22 cellular contexts compared by ENCODE assay signal in the genomic region with DNA sequence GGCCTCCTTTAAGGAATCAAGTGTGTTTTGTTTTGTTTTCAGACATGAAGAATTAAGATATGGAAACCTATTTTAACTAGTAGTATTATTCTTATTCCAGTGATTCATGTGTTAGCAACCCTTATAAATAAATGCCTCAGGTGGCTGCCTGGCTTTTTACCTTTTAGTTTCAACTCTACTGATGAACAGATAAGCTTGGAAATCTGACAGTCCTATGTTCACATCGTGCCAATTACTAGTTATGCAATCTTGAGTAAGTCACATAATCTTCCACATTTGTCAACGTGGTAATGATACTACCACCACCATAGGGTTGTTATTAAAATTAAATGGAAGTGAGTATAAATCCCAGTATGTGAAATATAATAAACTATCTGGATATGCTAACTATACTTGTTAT.
DNase-seq lines count a peak whose midpoint lies in the region; ATAC-seq and TF ChIP-seq lines count a peak whose summit lies in the region.
"Had no signal": no experiment of that assay in that cellular context is flagged by ENCODE, and none has a peak within 500 bp of the region (broad histone marks: within the 10 kb centered on the region; RNA-seq: fewer than 3 reads in every experiment).

No MANE protein-coding gene starts in this region.

- H3K36me3 ChIP-seq in left ventricle myocardium inferior = no peaks in the 10 kb centered on the region
- no peaks in the 10 kb centered on the region for H3K36me3 ChIP-seq in RWPE2 (ENCODE audit: low read depth)
- H3K36me3 ChIP-seq in suprapubic skin = no peaks in the 10 kb centered on the region
- H3K36me3 ChIP-seq: ascending aorta, colonic mucosa, uterus had no signal

- no peaks in the 10 kb centered on the region for H3K27me3 ChIP-seq in left ventricle myocardium inferior (ENCODE audit: low read depth)
- no peaks in the 10 kb centered on the region for H3K27me3 ChIP-seq in RWPE2 (ENCODE audit: insufficient read depth, poor library complexity, severe bottlenecking)
- no peaks in the 10 kb centered on the region for H3K27me3 ChIP-seq in suprapubic skin
- H3K27me3 ChIP-seq: ascending aorta, colonic mucosa, uterus had no signal

- TF ChIP-seq POLR2A in suprapubic skin (IDR thresholded peaks at IDR 0.05) = no peak

- peak overlapping the region; percentile 77 for H3K27ac ChIP-seq in left ventricle myocardium inferior (replicated peaks)
- H3K27ac ChIP-seq in RWPE2 (ENCODE audit: poor library complexity, severe bottlenecking) = no peak overlapping the region
- H3K27ac ChIP-seq in suprapubic skin = peak overlapping the region; percentile 49
- H3K27ac ChIP-seq: ascending aorta, colonic mucosa had no signal

- 27% methylated on average over 2 of the region's 2 CpGs for WGBS in suprapubic skin

- H3K4me3 ChIP-seq in left ventricle myocardium inferior (no peak overlapping the region), RWPE2 (ENCODE audit: severe bottlenecking) (no peak overlapping the region), suprapubic skin (no peak overlapping the region)
- H3K4me3 ChIP-seq: ascending aorta, colonic mucosa, uterus had no signal

- H3K4me1 ChIP-seq in left ventricle myocardium inferior = peaks cover 85% of the 10 kb centered on the region
- H3K4me1 ChIP-seq in RWPE2 (ENCODE audit: insufficient read depth, poor library complexity, severe bottlenecking) = peaks cover 27% of the 10 kb centered on the region
- H3K4me1 ChIP-seq in suprapubic skin = peaks cover 51% of the 10 kb centered on the region
- H3K4me1 ChIP-seq: colonic mucosa had no signal

- DNase-seq in left ventricle myocardium inferior (no peak), Right ventricle myocardium superior (no peak), RWPE2 (ENCODE audit: low spot score) (no peak), left lobe of liver (ENCODE audit: low spot score) (no peak), suprapubic skin (ENCODE audit: low spot score in 2 of 2) (no peak), NCI-H1694 (lab: John Stamatoyannopoulos, UW) (no peak)
- DNase-seq: ACHN; activated CD4-positive, alpha-beta T cell treated with anti-CD3 and anti-CD28 coated beads for 4 hours; activated naive CD4-positive, alpha-beta T cell; CD4-positive, alpha-beta T cell; colonic mucosa; DMS79; H7; Kasumi-1; NCI-H187 treated with DMSO at 0.1 percent for 48 hours; NCI-H446 treated with DMSO at 0.1 percent for 48 hours; SK-N-SH; T1000; uterus had no signal

- TF ChIP-seq CTCF in left ventricle myocardium inferior (IDR thresholded peaks at IDR 0.05; ENCODE audit: borderline replicate concordance) (no peak), RWPE2 (IDR thresholded peaks at IDR 0.05; ENCODE audit: poor library complexity, severe bottlenecking) (no peak), suprapubic skin (IDR thresholded peaks at IDR 0.05) (no peak)

- H3K9me3 ChIP-seq in left ventricle myocardium inferior (replicated peaks) (no peaks in the 10 kb centered on the region), RWPE2 (ENCODE audit: severe bottlenecking) (no peaks in the 10 kb centered on the region), suprapubic skin (no peaks in the 10 kb centered on the region)
- H3K9me3 ChIP-seq: ascending aorta, colonic mucosa, SK-N-SH, uterus had no signal

- no peak for TF ChIP-seq EP300 in suprapubic skin (IDR thresholded peaks at IDR 0.05)

- intact Hi-C loops in left ventricle myocardium inferior (cut with micrococcal nuclease) (no loop called here), Right ventricle myocardium superior (cut with DNase I) (no loop called here)

- ATAC-seq in Right ventricle myocardium superior (ENCODE audit: poor library complexity) = no peak
- ATAC-seq in RWPE2 (ENCODE audit: low read depth) = peak; percentile 58; the same call in 2 of the 3 replicates
- ATAC-seq in left lobe of liver = peak; percentile 80
- no peak for ATAC-seq in HG02981 (IDR thresholded peaks at IDR 0.05; ENCODE audit: unreplicated experiment)
- ATAC-seq in HG03097 (IDR thresholded peaks at IDR 0.05; ENCODE audit: low FRiP score, unreplicated experiment) = no peak

Comparison
In these comparisons a context has a peak if more than half of its experiments do, and no peak if none do; other contexts are left out.
1. ATAC-seq: peak in RWPE2 (single experiment) and left lobe of liver (single experiment); none in Right ventricle myocardium superior (single experiment), HG02981 (single experiment) and HG03097 (single experiment).